17 cellular contexts compared by ENCODE assay signal in the genomic region with DNA sequence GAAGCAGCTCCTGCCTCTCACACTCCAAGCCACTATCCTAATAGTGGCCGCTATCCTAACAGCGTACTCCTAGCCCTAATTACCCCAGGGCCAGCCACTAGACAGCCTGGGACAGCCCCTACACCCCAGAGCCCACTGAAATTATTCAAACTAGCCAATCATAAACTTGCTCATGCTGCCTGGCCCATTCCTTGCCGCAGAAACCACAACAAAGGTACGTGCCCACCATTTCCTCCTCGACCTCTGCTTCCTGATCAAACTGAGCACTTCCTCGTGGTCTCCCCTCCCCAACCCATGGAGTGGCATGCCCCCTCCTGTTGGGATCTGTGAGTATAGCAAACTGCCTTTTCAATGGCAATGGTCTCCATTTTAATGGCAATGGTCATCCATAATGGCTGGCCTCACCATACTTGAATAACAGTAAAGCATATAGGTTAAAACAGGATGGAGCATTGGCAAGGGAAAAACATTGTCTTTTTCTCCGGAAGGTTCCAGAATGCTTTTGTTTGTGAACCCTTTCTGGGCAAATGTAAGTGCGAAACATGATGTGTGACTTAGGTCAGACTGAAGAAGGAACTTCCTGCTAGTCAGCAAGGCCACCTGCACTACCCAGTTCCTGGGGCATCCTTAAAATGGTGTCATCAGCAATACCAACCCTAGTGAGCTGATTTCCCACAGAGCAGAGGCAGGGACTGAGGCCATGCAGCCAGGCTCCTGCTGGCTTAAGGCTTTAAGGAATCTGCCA.
DNase-seq lines count a peak whose midpoint lies in the region; ATAC-seq and TF ChIP-seq lines count a peak whose summit lies in the region.
"Had no signal": no experiment of that assay in that cellular context is flagged by ENCODE, and none has a peak within 500 bp of the region (broad histone marks: within the 10 kb centered on the region; RNA-seq: fewer than 3 reads in every experiment).

No MANE protein-coding gene starts in this region.

- WGBS in mammary epithelial cell (ENCODE audit: low coverage, missing lambda C conversion rate) = 81% methylated on average over 5 of the region's 8 CpGs
- WGBS in ectodermal cell, 2 experiments = 66 to 75% methylated on average over 8 of the region's 8 CpGs

- H2AFZ ChIP-seq in mammary epithelial cell (ENCODE audit: low read depth, low read length) = peak overlapping the region; percentile 48
- no peak overlapping the region for H2AFZ ChIP-seq in Loucy (ENCODE audit: low read length)

- H3K9me3 ChIP-seq in mammary epithelial cell (replicated peaks; ENCODE audit: insufficient read depth, low read length) (no peaks in the 10 kb centered on the region), breast epithelium (no peaks in the 10 kb centered on the region), Loucy (ENCODE audit: insufficient read depth, low read depth, low read length) (no peaks in the 10 kb centered on the region), ectodermal cell (ENCODE audit: control insufficient read depth, low read length) (no peaks in the 10 kb centered on the region)
- H3K9me3 ChIP-seq: SK-N-SH, transverse colon had no signal

- H3K9me2 ChIP-seq in Loucy (replicated peaks; ENCODE audit: low read depth, low read length) = no peaks in the 10 kb centered on the region
- H3K9me2 ChIP-seq: SK-N-SH had no signal

- no peaks in the 10 kb centered on the region for H3K79me2 ChIP-seq in mammary epithelial cell (ENCODE audit: insufficient read depth, low read length)
- H3K79me2 ChIP-seq in Loucy (ENCODE audit: insufficient read depth, low read length) = no peaks in the 10 kb centered on the region

- BruUV-seq in mammary epithelial cell (replicated peaks; lab: Mats Ljungman, UMichigan) = no TSS peak

- peaks cover 43% of the 10 kb centered on the region for H3K4me1 Mint-ChIP-seq in stimulated activated effector memory CD8-positive, alpha-beta T cell treated with anti-CD3 and anti-CD28 coated beads, Interleukin-12 subunit alpha, Interleukin-12 subunit beta, amount 100 ng/mL, for 72 hours

- H3K9ac ChIP-seq in mammary epithelial cell (ENCODE audit: insufficient read depth, low read length) (no peak overlapping the region), Loucy (ENCODE audit: low read depth, low read length, poor library complexity, severe bottlenecking) (no peak overlapping the region)
- H3K9ac ChIP-seq: SK-N-SH had no signal

- no peaks in the 10 kb centered on the region for H3K36me3 Mint-ChIP-seq in stimulated activated effector memory CD8-positive, alpha-beta T cell treated with anti-CD3 and anti-CD28 coated beads, Interleukin-12 subunit alpha, Interleukin-12 subunit beta, amount 100 ng/mL, for 72 hours
- H3K36me3 Mint-ChIP-seq: activated naive CD4-positive, alpha-beta T cell treated with anti-CD3 and anti-CD28 coated beads, Interleukin-2, amount 50 U/mL, for 72 hours; immature natural killer cell had no signal

- H3K36me3 ChIP-seq in mammary epithelial cell (ENCODE audit: insufficient read depth, low read length) (no peaks in the 10 kb centered on the region), breast epithelium (no peaks in the 10 kb centered on the region), Loucy (ENCODE audit: insufficient read depth, low read length) (no peaks in the 10 kb centered on the region), ectodermal cell (ENCODE audit: control insufficient read depth, insufficient read depth, low read length) (no peaks in the 10 kb centered on the region)
- H3K36me3 ChIP-seq: transverse colon had no signal

- H3K4me3 Mint-ChIP-seq in stimulated activated effector memory CD8-positive, alpha-beta T cell treated with anti-CD3 and anti-CD28 coated beads, Interleukin-12 subunit alpha, Interleukin-12 subunit beta, amount 100 ng/mL, for 72 hours = no peak overlapping the region
- H3K4me3 Mint-ChIP-seq: immature natural killer cell had no signal

- H3K4me3 ChIP-seq in mammary epithelial cell (replicated peaks in 1 of 3; ENCODE audit: insufficient read depth in 1 of 3, low read depth in 2 of 3, low read length in 3 of 3) = no peak overlapping the region
- H3K4me3 ChIP-seq in breast epithelium = no peak overlapping the region
- H3K4me3 ChIP-seq in Loucy (ENCODE audit: low read length, poor library complexity, severe bottlenecking) = peak overlapping the region; percentile 31
- H3K4me3 ChIP-seq in ectodermal cell (ENCODE audit: insufficient read depth, low read depth, low read length) = no peak overlapping the region
- H3K4me3 ChIP-seq in coronary artery = no peak overlapping the region
- H3K4me3 ChIP-seq: K562, transverse colon had no signal

- TF ChIP-seq POLR2A in breast epithelium (IDR thresholded peaks at IDR 0.05) = no peak

- ATAC-seq in stimulated activated effector memory CD8-positive, alpha-beta T cell treated with anti-CD3 and anti-CD28 coated beads, Interleukin-12 subunit alpha, Interleukin-12 subunit beta, amount 100 ng/mL, for 72 hours = no peak
- ATAC-seq in HG02759 (IDR thresholded peaks at IDR 0.05; ENCODE audit: unreplicated experiment) = no peak
- ATAC-seq: PC-3 had no signal

- H4K20me1 ChIP-seq in mammary epithelial cell (ENCODE audit: insufficient read depth, low read length) (peaks cover 2% of the 10 kb centered on the region), Loucy (ENCODE audit: insufficient read depth, low read length, poor library complexity, severe bottlenecking) (no peaks in the 10 kb centered on the region)

- H3K27me3 ChIP-seq in mammary epithelial cell (ENCODE audit: insufficient read depth, low read length) (no peaks in the 10 kb centered on the region), breast epithelium (peaks cover 2 to 64% of the 10 kb centered on the region in 2 donors), Loucy (ENCODE audit: insufficient read depth, low read length, poor library complexity, severe bottlenecking) (no peaks in the 10 kb centered on the region), ectodermal cell (ENCODE audit: control insufficient read depth, insufficient read depth, low read length, poor library complexity, severe bottlenecking) (no peaks in the 10 kb centered on the region)
- H3K27me3 ChIP-seq: transverse colon had no signal

- H3K4me1 ChIP-seq in mammary epithelial cell (ENCODE audit: insufficient read depth, low read length) (peaks cover 10% of the 10 kb centered on the region), breast epithelium (peaks cover 0 to 3% of the 10 kb centered on the region in 2 donors), Loucy (ENCODE audit: insufficient read depth, low read length, poor library complexity, severe bottlenecking) (peaks cover 60% of the 10 kb centered on the region), ectodermal cell (ENCODE audit: control insufficient read depth, insufficient read depth, low read length) (peaks cover 15% of the 10 kb centered on the region)

- peak overlapping the region; percentile 54 for H3K27ac Mint-ChIP-seq in stimulated activated effector memory CD8-positive, alpha-beta T cell treated with anti-CD3 and anti-CD28 coated beads, Interleukin-12 subunit alpha, Interleukin-12 subunit beta, amount 100 ng/mL, for 72 hours
- H3K27ac Mint-ChIP-seq: activated naive CD4-positive, alpha-beta T cell treated with anti-CD3 and anti-CD28 coated beads, Interleukin-2, amount 50 U/mL, for 72 hours had no signal

- TF ChIP-seq CTCF in mammary epithelial cell (conservative IDR thresholded peaks at IDR 0.05 in 1 of 2, IDR thresholded peaks at IDR 0.05 in 1 of 2; ENCODE audit: extremely low read depth in 1 of 2, insufficient read depth in 1 of 2, low read depth in 1 of 2, low read length in 2 of 2) (no peak), breast epithelium (IDR thresholded peaks at IDR 0.05) (no peak), Loucy (conservative IDR thresholded peaks at IDR 0.05; ENCODE audit: low read length) (no peak; the same call in 1 of the 2 replicates), coronary artery (IDR thresholded peaks at IDR 0.05) (no peak)

- H3K27ac ChIP-seq in mammary epithelial cell (ENCODE audit: insufficient read depth, low read depth, low read length) (no peak overlapping the region), breast epithelium (no peak overlapping the region), ectodermal cell (ENCODE audit: insufficient read depth, low read depth, low read length, poor library complexity, severe bottlenecking) (peak overlapping the region; percentile 74), coronary artery (no peak overlapping the region)
- H3K27ac ChIP-seq: transverse colon had no signal

- H3F3A ChIP-seq in Loucy (ENCODE audit: low read depth) = no peaks in the 10 kb centered on the region

- in situ Hi-C loops in mammary epithelial cell (cut with MboI; ENCODE audit: low sequenced_read_pairs in 2 of 2) = no loop called here

- DNase-seq in mammary epithelial cell = no peak
- DNase-seq in breast epithelium (ENCODE audit: low spot score in 2 of 2) = no peak
- no peak for DNase-seq in stimulated activated effector memory CD8-positive, alpha-beta T cell treated with anti-CD3 and anti-CD28 coated beads, Interleukin-12 subunit alpha, Interleukin-12 subunit beta, amount 100 ng/mL, for 72 hours (ENCODE audit: low spot score in 2 of 2)
- no peak for DNase-seq in coronary artery (ENCODE audit: low spot score)
- no peak for DNase-seq in T1000 (lab: John Stamatoyannopoulos, UW)
- DNase-seq: activated CD8-positive, alpha-beta memory T cell treated with anti-CD3 and anti-CD28 coated beads, Interleukin-2, amount 50 U/mL, for 48 hours; cerebellar nuclear complex; immature natural killer cell; PC-3; stimulated activated CD4-positive, alpha-beta T cell treated with anti-CD3 and anti-CD28 coated beads, Interleukin-4, amount 100 ng/mL, for 24 hours; transverse colon had no signal

- no peaks in the 10 kb centered on the region for H3K9me3 Mint-ChIP-seq in stimulated activated effector memory CD8-positive, alpha-beta T cell treated with anti-CD3 and anti-CD28 coated beads, Interleukin-12 subunit alpha, Interleukin-12 subunit beta, amount 100 ng/mL, for 72 hours
- H3K9me3 Mint-ChIP-seq: activated naive CD4-positive, alpha-beta T cell treated with anti-CD3 and anti-CD28 coated beads, Interleukin-2, amount 50 U/mL, for 72 hours; immature natural killer cell had no signal

- CTCF ChIA-PET in mammary epithelial cell (lab: Charles Lee; ENCODE audit: low non-redundant PET) = no interaction called here

- dilution Hi-C loops in mammary epithelial cell (cut with HindIII; ENCODE audit: low sequenced_read_pairs) = no loop called here

- intact Hi-C loops in mammary epithelial cell (cut with micrococcal nuclease) = no loop called here
- intact Hi-C loops in breast epithelium (cut with DNase I; ENCODE audit: low total_unique reads) = no loop called here

- no peak overlapping the region for H3K4me2 ChIP-seq in mammary epithelial cell (ENCODE audit: insufficient read depth, low read depth, low read length)
- H3K4me2 ChIP-seq in Loucy (ENCODE audit: low read depth, low read length, poor library complexity, severe bottlenecking) = peak overlapping the region; percentile 59
- H3K4me2 ChIP-seq: SK-N-SH had no signal
